Comparison of ENCODE assay signal across 15 cellular contexts in the genomic region with DNA sequence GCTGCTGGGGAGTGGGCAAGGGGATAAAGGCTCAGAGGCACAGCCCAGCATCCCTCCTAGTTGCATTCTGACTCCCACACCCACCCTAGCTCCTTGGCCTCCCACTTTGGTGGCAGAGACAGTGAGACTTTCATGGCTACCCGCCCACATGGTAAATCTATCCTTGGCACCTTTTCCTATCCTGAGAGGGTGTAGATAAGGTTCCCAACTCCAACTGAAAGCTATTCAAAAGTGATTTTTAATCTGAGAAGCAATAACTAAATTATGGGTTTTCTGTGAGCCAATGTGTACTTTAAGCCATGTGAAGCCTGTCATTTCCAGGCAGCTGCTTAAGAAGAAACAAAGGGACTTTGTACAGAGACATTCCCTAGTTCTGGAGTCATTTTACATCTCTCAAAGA. TPM values are rescaled to one million over a fixed set of nuclear protein-coding genes. Genes with fewer than 3 reads are reported as not detected.
DNase-seq lines count a peak whose midpoint lies in the region; TF ChIP-seq lines count a peak whose summit lies in the region.
"Had no signal": no experiment of that assay in that cellular context is flagged by ENCODE, and none has a peak within 500 bp of the region (broad histone marks: within the 10 kb centered on the region; RNA-seq: fewer than 3 reads in every experiment).

No MANE protein-coding gene starts in this region.

- H3K27me3 ChIP-seq in esophagus squamous epithelium (no peaks in the 10 kb centered on the region), osteoblast (ENCODE audit: insufficient read depth, low read length) (no peaks in the 10 kb centered on the region), spleen (replicated peaks in 1 of 7) (peaks cover 0 to 30% (median 0%) of the 10 kb centered on the region in 7 donors)

- WGBS in esophagus squamous epithelium, 2 donors = 67 to 71% methylated on average over 1 of the region's 1 CpG
- 80 to 100% (median 92%) methylated on average over 1 of the region's 1 CpG for WGBS in spleen, 5 donors

- TF ChIP-seq CTCF in AG10803 (conservative IDR thresholded peaks at IDR 0.05; ENCODE audit: low read length) (no peak), esophagus squamous epithelium (IDR thresholded peaks at IDR 0.05) (no peak), osteoblast (IDR thresholded peaks at IDR 0.05; ENCODE audit: extremely low read depth, low read depth, low read length) (no peak), spleen (IDR thresholded peaks at IDR 0.05 in 8 of 11, conservative IDR thresholded peaks at IDR 0.05 in 3 of 11) (no peak), GM13977 (IDR thresholded peaks at IDR 0.05; ENCODE audit: extremely low read depth, insufficient read depth, missing control alignments) (no peak)

- H3K4me1 ChIP-seq in esophagus squamous epithelium (peaks cover 0 to 53% (median 23%) of the 10 kb centered on the region in 3 donors), osteoblast (ENCODE audit: insufficient read depth, low read length) (peaks cover 67% of the 10 kb centered on the region), spleen (peaks cover 0 to 3% (median 0%) of the 10 kb centered on the region in 6 donors)

- intact Hi-C loops in esophagus squamous epithelium (cut with DNase I) (no loop called here), spleen (cut with DNase I; ENCODE audit: low total_unique reads) (no loop called here)

- H4K20me1 ChIP-seq in osteoblast (ENCODE audit: insufficient read depth, low read length) = no peaks in the 10 kb centered on the region

- H3K36me3 ChIP-seq in esophagus squamous epithelium = peaks cover 0 to 37% (median 0%) of the 10 kb centered on the region in 3 donors
- peaks cover 64% of the 10 kb centered on the region for H3K36me3 ChIP-seq in osteoblast (ENCODE audit: insufficient read depth, low read length)
- H3K36me3 ChIP-seq in spleen = peaks cover 0 to 14% (median 0%) of the 10 kb centered on the region in 6 donors

- H2AFZ ChIP-seq in osteoblast (ENCODE audit: low read length) = no peak overlapping the region
- H2AFZ ChIP-seq: GM23338 had no signal

- in situ Hi-C loops in GM13977 (cut with MboI; ENCODE audit: low pct_unique_long_range_greater_than_20kb, low sequenced_read_pairs, unreplicated experiment) = no loop called here

- no peaks in the 10 kb centered on the region for H3K9me3 ChIP-seq in esophagus squamous epithelium
- H3K9me3 ChIP-seq in osteoblast (ENCODE audit: low read depth, low read length) = no peaks in the 10 kb centered on the region
- H3K9me3 ChIP-seq in spleen = no peaks in the 10 kb centered on the region

- no peak overlapping the region for H3K4me2 ChIP-seq in osteoblast (ENCODE audit: insufficient read depth, low read length)

- H3K27ac ChIP-seq in esophagus squamous epithelium (peak overlapping the region in 3 of 4 donors; percentile 25 to 68 (median 63)), osteoblast (ENCODE audit: low read depth, low read length) (peak overlapping the region; percentile 73), spleen (peak overlapping the region in 2 of 8 donors; percentile 40 to 58)

- TF ChIP-seq POLR2A in esophagus squamous epithelium (IDR thresholded peaks at IDR 0.05) (no peak), spleen (IDR thresholded peaks at IDR 0.05) (no peak)

- DNase-seq in AG10803 (ENCODE audit: low read depth) (peak; percentile 27), NCI-H748 (lab: John Stamatoyannopoulos, UW; ENCODE audit: unreplicated experiment) (peak; percentile 80), esophagus squamous epithelium (lab: John Stamatoyannopoulos, UW) (no peak), osteoblast (ENCODE audit: insufficient read length, low spot score, missing footprints) (no peak), 8988T (no peak), spleen (no peak), SHP77 treated with DMSO at 0.1 percent for 48 hours (lab: John Stamatoyannopoulos, UW) (no peak), GM13977 (ENCODE audit: low spot score) (no peak)
- DNase-seq: activated B cell treated with CpG ODN at 0.5 μM for 24 hours; activated T-cell treated with anti-CD3 and anti-CD28 coated beads for 4 hours; DND-41; NCI-H526 treated with DMSO at 0.1 percent for 48 hours; stimulated activated CD8-positive, alpha-beta memory T cell treated with anti-CD3 and anti-CD28 coated beads, Interleukin-4, amount 100 ng/mL, for 48 hours had no signal

- peaks cover 32% of the 10 kb centered on the region for H3K79me2 ChIP-seq in osteoblast (ENCODE audit: insufficient read depth, low read length)

- H3K4me3 ChIP-seq in AG10803 (ENCODE audit: low read length) (no peak overlapping the region), esophagus squamous epithelium (no peak overlapping the region), osteoblast (ENCODE audit: insufficient read depth, low read length) (no peak overlapping the region), spleen (no peak overlapping the region)
- H3K4me3 ChIP-seq: GM12878, GM23338 had no signal

RNA-seq across cellular contexts. Expression of gene LAMB1, which starts 9.1 kb away (rescaled TPM):
- total RNA-seq in esophagus squamous epithelium (100 to 1,000 TPM in 1 of 4 donors, 10 to 100 TPM in 3; 22.5 to 101 (median 32.5) TPM), osteoblast (410 and 488 TPM in 2 replicates), spleen (100 to 1,000 TPM in 6 of 7 donors, 10 to 100 TPM in 1; 66.4 to 181 (median 149) TPM)
- polyA plus RNA-seq in spleen = 10 to 100 TPM; 51.4 to 74.8 (median 68.6) TPM
- total RNA-seq: activated B cell treated with CpG ODN at 0.5 μM for 24 hours had no signal

Comparison
In these comparisons a context has a peak if more than half of its experiments do, and no peak if none do; other contexts are left out.
1. DNase-seq: peak in AG10803 (single experiment) and NCI-H748 (single experiment); none in esophagus squamous epithelium (single experiment), osteoblast (single experiment), 8988T (single experiment), spleen (single experiment), SHP77 treated with DMSO at 0.1 percent for 48 hours (single experiment) and GM13977 (single experiment).